In genomic region chr14:24806061-24806678, GRCh38 we compare ENCODE assay signal across 1 cellular context.
TF ChIP-seq lines count a peak whose summit lies in the region.

No MANE protein-coding gene starts in this region.

TF ChIP-seq in HepG2, 621 proteins besides CTCF, POLR2A, EP300 and RAD21 (continued from another document):
- TF ChIP-seq NR2F1 (CRISPR knock-in tag; IDR thresholded peaks at IDR 0.05) = 0 out of 4 replicates have a peak, but pooled peaks of 1 of the 2 experiments have one; percentile 3
- TF ChIP-seq ZNF724P (CRISPR knock-in tag; IDR thresholded peaks at IDR 0.05; ENCODE audit: borderline replicate concordance) = no peak
- peak; percentile 23; the same call in 1 of the 2 replicates for TF ChIP-seq MYC (CRISPR knock-in tag; IDR thresholded peaks at IDR 0.05; ENCODE audit: borderline replicate concordance)
- TF ChIP-seq ZNF878 (CRISPR knock-in tag; IDR thresholded peaks at IDR 0.05) = peak; percentile 66; the same call in 1 of the 2 replicates
- 0 out of 2 replicates have a peak, but pooled peaks have one; percentile 35 for TF ChIP-seq ZBTB7A (CRISPR knock-in tag; IDR thresholded peaks at IDR 0.05)
- no peak for TF ChIP-seq ZBTB1 (CRISPR knock-in tag; IDR thresholded peaks at IDR 0.05; ENCODE audit: borderline replicate concordance)
- TF ChIP-seq JARID2 (CRISPR knock-in tag; IDR thresholded peaks at IDR 0.05; ENCODE audit: insufficient replicate concordance) = peak; percentile 84
- peak; percentile 37; the same call in 1 of the 2 replicates for TF ChIP-seq ATF3 (CRISPR knock-in tag; IDR thresholded peaks at IDR 0.05)
- TF ChIP-seq XRCC5 (optimal IDR thresholded peaks at IDR 0.05; ENCODE audit: low read length) = peak; percentile 82
- TF ChIP-seq SAP130 (CRISPR knock-in tag; IDR thresholded peaks at IDR 0.05; ENCODE audit: low read depth) = peak; percentile 32; the same call in 1 of the 2 replicates
- TF ChIP-seq ZNF710 (CRISPR knock-in tag; IDR thresholded peaks at IDR 0.05; ENCODE audit: borderline replicate concordance) = peak; percentile 35; the same call in 1 of the 2 replicates
- TF ChIP-seq ZMAT5 (CRISPR knock-in tag; IDR thresholded peaks at IDR 0.05; ENCODE audit: borderline replicate concordance, low read depth) = no peak
- TF ChIP-seq MXD4 (CRISPR knock-in tag; IDR thresholded peaks at IDR 0.05) = peak; percentile 50
- TF ChIP-seq TOPORS (CRISPR knock-in tag; IDR thresholded peaks at IDR 0.05) = 0 out of 2 replicates have a peak, but pooled peaks have one; percentile 28
- TF ChIP-seq MIXL1 (CRISPR knock-in tag; IDR thresholded peaks at IDR 0.05) = peak; percentile 91
- TF ChIP-seq SOX5 (CRISPR knock-in tag; IDR thresholded peaks at IDR 0.05; ENCODE audit: borderline replicate concordance) = peak; percentile 63; the same call in 1 of the 2 replicates
- TF ChIP-seq IRF1 (CRISPR knock-in tag; IDR thresholded peaks at IDR 0.05; ENCODE audit: low read depth) = no peak
- no peak for TF ChIP-seq ZNF18 (CRISPR knock-in tag; IDR thresholded peaks at IDR 0.05; ENCODE audit: insufficient replicate concordance)
- no peak for TF ChIP-seq ZNF550 (CRISPR knock-in tag; IDR thresholded peaks at IDR 0.05; ENCODE audit: borderline replicate concordance)
- peak; percentile 94; the same call in 1 of the 2 replicates for TF ChIP-seq SSRP1 (CRISPR knock-in tag; IDR thresholded peaks at IDR 0.05)
- peak; percentile 48; the same call in 1 of the 2 replicates for TF ChIP-seq PHF21A (CRISPR knock-in tag; IDR thresholded peaks at IDR 0.05)
- TF ChIP-seq ZNF451 (CRISPR knock-in tag; IDR thresholded peaks at IDR 0.05) = no peak
- peak; percentile 38 for TF ChIP-seq ZNF883 (CRISPR knock-in tag; IDR thresholded peaks at IDR 0.05; ENCODE audit: not compliant biosample characterization)
- TF ChIP-seq KLF6 (CRISPR knock-in tag; IDR thresholded peaks at IDR 0.05) = peak; percentile 65; the same call in 1 of the 2 replicates
- TF ChIP-seq ZNF775 (CRISPR knock-in tag; IDR thresholded peaks at IDR 0.05; ENCODE audit: borderline replicate concordance) = no peak
- no peak for TF ChIP-seq POLR2AphosphoS5 (IDR thresholded peaks at IDR 0.05; ENCODE audit: low read depth, low read length)
- no peak for TF ChIP-seq ZNF607 (CRISPR knock-in tag; IDR thresholded peaks at IDR 0.05; ENCODE audit: borderline replicate concordance)
- TF ChIP-seq TP53 (CRISPR knock-in tag; conservative IDR thresholded peaks at IDR 0.05) = peak; percentile 64; the same call in 1 of the 2 replicates
- 0 out of 2 replicates have a peak, but pooled peaks have one; percentile 27 for TF ChIP-seq SNAPC5 (CRISPR knock-in tag; IDR thresholded peaks at IDR 0.05; ENCODE audit: borderline replicate concordance)
- TF ChIP-seq ARID2 (CRISPR knock-in tag; IDR thresholded peaks at IDR 0.05; ENCODE audit: borderline replicate concordance) = 0 out of 2 replicates have a peak, but pooled peaks have one; percentile 45
- 0 out of 2 replicates have a peak, but pooled peaks have one; percentile 60 for TF ChIP-seq ZFP90 (CRISPR knock-in tag; IDR thresholded peaks at IDR 0.05; ENCODE audit: borderline replicate concordance)
- TF ChIP-seq DMAP1 (CRISPR knock-in tag; IDR thresholded peaks at IDR 0.05) = 0 out of 2 replicates have a peak, but pooled peaks have one; percentile 42
- 0 out of 2 replicates have a peak, but pooled peaks have one; percentile 30 for TF ChIP-seq TFDP1 (CRISPR knock-in tag; IDR thresholded peaks at IDR 0.05; ENCODE audit: borderline replicate concordance)
- no peak for TF ChIP-seq ARNT2 (CRISPR knock-in tag; IDR thresholded peaks at IDR 0.05; ENCODE audit: low read depth)
- peak; percentile 39; the same call in 1 of the 2 replicates for TF ChIP-seq ZBED4 (CRISPR knock-in tag; IDR thresholded peaks at IDR 0.05; ENCODE audit: borderline replicate concordance)
- no peak for TF ChIP-seq THAP8 (CRISPR knock-in tag; IDR thresholded peaks at IDR 0.05; ENCODE audit: borderline replicate concordance)
- TF ChIP-seq RERE (CRISPR knock-in tag; IDR thresholded peaks at IDR 0.05; ENCODE audit: low read depth) = no peak
- no peak for TF ChIP-seq ZNF251 (CRISPR knock-in tag; IDR thresholded peaks at IDR 0.05)
- TF ChIP-seq ZNF431 (CRISPR knock-in tag; IDR thresholded peaks at IDR 0.05; ENCODE audit: borderline replicate concordance, low read depth) = no peak
